Comparison of ENCODE assay signal across 8 cellular contexts in the genomic region with DNA sequence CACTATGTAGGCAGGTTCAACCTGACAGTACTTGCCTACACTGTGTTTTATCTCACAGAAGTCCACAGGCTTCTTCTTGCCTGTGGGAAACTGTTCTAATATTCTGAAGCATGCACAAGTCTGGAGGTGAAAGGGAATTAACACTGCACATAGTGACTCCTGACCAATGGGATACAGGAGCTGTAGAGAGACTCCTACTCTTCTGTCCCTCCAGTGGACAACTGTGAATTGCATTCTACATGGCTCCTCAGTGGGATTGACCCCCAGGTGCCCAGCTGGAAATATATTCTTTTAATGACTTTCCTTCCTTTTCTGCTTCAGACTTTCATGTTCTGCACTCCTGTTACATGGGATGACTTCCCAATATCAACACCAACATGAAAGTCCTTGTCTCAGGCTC. TPM values are rescaled to one million over a fixed set of nuclear protein-coding genes. Genes with fewer than 3 reads are reported as not detected.
DNase-seq lines count a peak whose midpoint lies in the region; ATAC-seq and TF ChIP-seq lines count a peak whose summit lies in the region.

No MANE protein-coding gene starts in this region.

- no peaks in the 10 kb centered on the region for H3K36me3 ChIP-seq in body of pancreas (replicated peaks in 1 of 2; ENCODE audit: insufficient read depth in 1 of 2, low read depth in 2 of 2)
- H3K36me3 ChIP-seq in osteoblast (ENCODE audit: insufficient read depth, low read length): no peaks in the 10 kb centered on the region

- no peaks in the 10 kb centered on the region for H3K4me1 ChIP-seq in body of pancreas
- no peaks in the 10 kb centered on the region for H3K4me1 ChIP-seq in osteoblast (ENCODE audit: insufficient read depth, low read length)

- DNase-seq in DMS 273 (lab: John Stamatoyannopoulos, UW; ENCODE audit: unreplicated experiment) (peak; percentile 66), DMS 273 treated with DMSO at 0.1 percent for 48 hours (lab: John Stamatoyannopoulos, UW) (no peak), body of pancreas (peak in 1 of 4 donors; percentile 4), osteoblast (ENCODE audit: insufficient read length, low spot score, missing footprints) (peak; percentile 74), islet precursor cell (no peak), posterior cingulate gyrus (no peak), NCI-H2171 treated with DMSO at 0.1 percent for 48 hours (lab: John Stamatoyannopoulos, UW) (no peak)

- H3K4me3 ChIP-seq in body of pancreas (no peak overlapping the region), osteoblast (ENCODE audit: insufficient read depth, low read length) (no peak overlapping the region)

- H4K20me1 ChIP-seq in osteoblast (ENCODE audit: insufficient read depth, low read length): no peaks in the 10 kb centered on the region

- no peak overlapping the region for H2AFZ ChIP-seq in osteoblast (ENCODE audit: low read length)

- ATAC-seq in HG03432 (IDR thresholded peaks at IDR 0.05; ENCODE audit: unreplicated experiment): peak; percentile 60
- no peak for ATAC-seq in body of pancreas

- no peaks in the 10 kb centered on the region for H3K27me3 ChIP-seq in body of pancreas
- peaks cover 15% of the 10 kb centered on the region for H3K27me3 ChIP-seq in osteoblast (ENCODE audit: insufficient read depth, low read length)

- H3K9me3 ChIP-seq in body of pancreas (no peaks in the 10 kb centered on the region), osteoblast (ENCODE audit: low read depth, low read length) (no peaks in the 10 kb centered on the region)

- intact Hi-C loops in body of pancreas (cut with DNase I): no loop called here
- intact Hi-C loops in posterior cingulate gyrus (cut with DNase I): no loop called here

- no peak overlapping the region for H3K27ac ChIP-seq in body of pancreas
- no peak overlapping the region for H3K27ac ChIP-seq in osteoblast (ENCODE audit: low read depth, low read length)

- TF ChIP-seq POLR2A in body of pancreas (IDR thresholded peaks at IDR 0.05): no peak

- H3K4me2 ChIP-seq in osteoblast (ENCODE audit: insufficient read depth, low read length): no peak overlapping the region

- TF ChIP-seq CTCF in body of pancreas (IDR thresholded peaks at IDR 0.05) (peak in 6 of 7 experiments; percentile 11 to 44 (median 17)), osteoblast (IDR thresholded peaks at IDR 0.05; ENCODE audit: extremely low read depth, low read depth, low read length) (peak; percentile 45)

- H3K79me2 ChIP-seq in osteoblast (ENCODE audit: insufficient read depth, low read length): no peaks in the 10 kb centered on the region

RNA-seq across cellular contexts. Expression of a gene that starts 8.2 kb away (rescaled TPM):
- total RNA-seq in body of pancreas (10 to 100 TPM; 12.9 to 14.0 TPM), osteoblast (21.5 and 27.1 TPM in 2 replicates)

RNA-seq across cellular contexts. Expression of a gene that starts 57.3 kb away (rescaled TPM):
- total RNA-seq in body of pancreas: 1 to 10 TPM; 2.3 to 4.3 TPM
- total RNA-seq in osteoblast: 6.9 and 7.4 TPM in 2 replicates

Comparison
In these comparisons a context has a peak if more than half of its experiments do, and no peak if none do; other contexts are left out.
1. DNase-seq: peak in DMS 273 (single experiment) and osteoblast (single experiment); none in DMS 273 treated with DMSO at 0.1 percent for 48 hours (single experiment), islet precursor cell (single experiment), posterior cingulate gyrus (0 of 10) and NCI-H2171 treated with DMSO at 0.1 percent for 48 hours (single experiment).